ENCODE assay signal across 7 cellular contexts in the genomic region with DNA sequence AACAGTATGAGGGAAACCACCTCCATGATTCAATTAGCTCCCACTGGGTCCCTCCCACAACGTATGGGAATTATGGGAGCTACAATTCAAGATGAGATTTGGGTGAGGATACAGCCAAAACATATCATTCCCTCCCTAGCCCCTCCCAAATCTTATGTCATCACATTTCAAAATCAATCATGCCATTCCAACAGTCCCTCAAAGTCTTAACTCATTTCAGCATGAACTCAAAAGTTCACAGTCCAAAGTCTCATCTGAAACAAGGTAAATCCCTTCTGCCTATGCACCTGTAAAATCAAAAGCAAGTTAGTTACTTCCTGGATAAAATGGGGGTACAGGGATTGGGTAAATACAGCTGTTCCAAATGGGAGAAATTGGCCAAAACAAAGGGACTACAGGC. TPM values are rescaled to one million over a fixed set of nuclear protein-coding genes. Genes with fewer than 3 reads are reported as not detected.
DNase-seq lines count a peak whose midpoint lies in the region; ATAC-seq, FAIRE-seq and TF ChIP-seq lines count a peak whose summit lies in the region.
"Not testable (repeated sequence)": the region's sequence is repeated elsewhere in the genome, so short reads cannot be mapped to it uniquely, and the experiment has no call there.
"Had no signal": no experiment of that assay in that cellular context is flagged by ENCODE, and none has a peak within 500 bp of the region (broad histone marks: within the 10 kb centered on the region; RNA-seq: fewer than 3 reads in every experiment).

No MANE protein-coding gene starts in this region.

- TF ChIP-seq RAD21 in HepG2 (CRISPR knock-in tag; IDR thresholded peaks at IDR 0.05): not testable (repeated sequence)

- H3K79me2 ChIP-seq in HepG2 (ENCODE audit: insufficient read depth, low read length): not testable (repeated sequence)

- peaks cover 20% of the 10 kb centered on the region for H3K9me3 Mint-ChIP-seq in activated naive CD8-positive, alpha-beta T cell treated with anti-CD3 and anti-CD28 coated beads, Interleukin-2, amount 50 U/mL, for 24 hours
- H3K9me3 Mint-ChIP-seq in dendritic cell treated with granulocyte-macrophage colony-stimulating factor and Interleukin-4, amounts not matched to agents 40 ng/mL and 50 ng/mL, for 4 days: peaks cover 10% of the 10 kb centered on the region

- FAIRE-seq in HepG2 (lab: Jason Lieb, UNC): not testable (repeated sequence)

- POLR2A ChIA-PET in HepG2 (lab: Yijun Ruan, JAX): not testable (repeated sequence)

- not testable (repeated sequence) for TF ChIP-seq EP300 in HepG2 (IDR thresholded peaks at IDR 0.05; ENCODE audit: low read depth in 2 of 2, low read length in 2 of 2); HepG2 (CRISPR knock-in tag; IDR thresholded peaks at IDR 0.05; ENCODE audit: borderline replicate concordance); transverse colon (IDR thresholded peaks at IDR 0.05; ENCODE audit: low read depth)

- DNase-seq in activated naive CD8-positive, alpha-beta T cell treated with anti-CD3 and anti-CD28 coated beads, Interleukin-2, amount 50 U/mL, for 24 hours; left colon; HepG2 (ENCODE audit: low spot score); mucosa of descending colon: not testable (repeated sequence)
- DNase-seq in transverse colon: peak; percentile 4

- BruUV-seq in HepG2 (replicated peaks; lab: Mats Ljungman, UMichigan): not testable (repeated sequence)

- TF ChIP-seq POLR2A in HepG2 (IDR thresholded peaks at IDR 0.05; ENCODE audit: insufficient read depth in 1 of 2, low read depth in 2 of 2, low read length in 2 of 2); transverse colon (IDR thresholded peaks at IDR 0.05): not testable (repeated sequence)

- not testable (repeated sequence) for H3K4me3 ChIP-seq in HepG2 (replicated peaks in 1 of 3; ENCODE audit: insufficient read depth in 1 of 3, low read depth in 2 of 3, low read length in 3 of 3); mucosa of descending colon; transverse colon

- H3K4me2 ChIP-seq in HepG2 (ENCODE audit: low read depth, low read length): not testable (repeated sequence)

- not testable (repeated sequence) for H3K27ac ChIP-seq in HepG2 (ENCODE audit: extremely low read length, insufficient read depth, low read length)
- peak overlapping the region in 1 of 4 donors; percentile 72 for H3K27ac ChIP-seq in transverse colon

- intact Hi-C loops in dendritic cell treated with granulocyte-macrophage colony-stimulating factor and Interleukin-4, amounts not matched to agents 40 ng/mL and 50 ng/mL, for 4 days (cut with micrococcal nuclease); left colon (cut with DNase I, micrococcal nuclease); HepG2 (cut with micrococcal nuclease; ENCODE audit: unreplicated experiment); mucosa of descending colon (cut with DNase I, micrococcal nuclease): not testable (repeated sequence)
- intact Hi-C loops in transverse colon (cut with DNase I; ENCODE audit: low total_unique reads): loop anchor here (5.0 kb wide), 1 partner anchor 1311 kb away; no protein-coding TSS in a partner anchor

- H3K27me3 ChIP-seq in HepG2 (ENCODE audit: control insufficient read depth in 1 of 2, insufficient read depth in 2 of 2, low read length in 2 of 2); transverse colon: not testable (repeated sequence)

- not testable (repeated sequence) for H2AFZ ChIP-seq in HepG2 (ENCODE audit: low read length)

- WGBS in HepG2 (ENCODE audit: low lambda C conversion rate): 0% methylated on average over 1 of the region's 1 CpG
- WGBS in transverse colon (ENCODE audit: low coverage in 1 of 2), 2 donors: 20 to 38% methylated on average over 1 of the region's 1 CpG

- H3K4me3 Mint-ChIP-seq in activated naive CD8-positive, alpha-beta T cell treated with anti-CD3 and anti-CD28 coated beads, Interleukin-2, amount 50 U/mL, for 24 hours; dendritic cell treated with granulocyte-macrophage colony-stimulating factor and Interleukin-4, amounts not matched to agents 40 ng/mL and 50 ng/mL, for 4 days: not testable (repeated sequence)

- TF ChIP-seq CTCF in HepG2 (CRISPR knock-in tag; IDR thresholded peaks at IDR 0.05); mucosa of descending colon (IDR thresholded peaks at IDR 0.05); transverse colon (IDR thresholded peaks at IDR 0.05): not testable (repeated sequence)

- not testable (repeated sequence) for H4K20me1 ChIP-seq in HepG2 (ENCODE audit: insufficient read depth, low read length)

- not testable (repeated sequence) for ATAC-seq in activated naive CD8-positive, alpha-beta T cell treated with anti-CD3 and anti-CD28 coated beads, Interleukin-2, amount 50 U/mL, for 24 hours; HepG2
- peak; percentile 20 for ATAC-seq in left colon
- peak; percentile 10 for ATAC-seq in mucosa of descending colon

- CTCF ChIA-PET in HepG2 (lab: Yijun Ruan, JAX; ENCODE audit: low intra/inter-chr PET ratio, low total read pairs): not testable (repeated sequence)

- not testable (repeated sequence) for H3K4me1 ChIP-seq in HepG2 (ENCODE audit: insufficient read depth, low read length); mucosa of descending colon (ENCODE audit: low read depth)
- H3K4me1 ChIP-seq in transverse colon: peaks cover 0 to 38% (median 6%) of the 10 kb centered on the region in 4 donors

- H3K9ac ChIP-seq in HepG2 (ENCODE audit: insufficient read depth, low read depth, low read length): not testable (repeated sequence)

- H3K36me3 ChIP-seq in HepG2 (replicated peaks in 1 of 2; ENCODE audit: control insufficient read depth in 1 of 2, insufficient read depth in 2 of 2, low read length in 2 of 2); mucosa of descending colon (ENCODE audit: low read depth); transverse colon: not testable (repeated sequence)

- peak overlapping the region; percentile 9 for H3K27ac Mint-ChIP-seq in activated naive CD8-positive, alpha-beta T cell treated with anti-CD3 and anti-CD28 coated beads, Interleukin-2, amount 50 U/mL, for 24 hours
- H3K27ac Mint-ChIP-seq in dendritic cell treated with granulocyte-macrophage colony-stimulating factor and Interleukin-4, amounts not matched to agents 40 ng/mL and 50 ng/mL, for 4 days: peak overlapping the region; percentile 66

- in situ Hi-C loops in HepG2 (cut with HindIII; ENCODE audit: extremely low pct_ligation_motif_present, low pct_unique_long_range_greater_than_20kb); transverse colon (cut with MboI; ENCODE audit: low pct_ligation_motif_present in 1 of 4, low pct_unique_long_range_greater_than_20kb in 1 of 4, low sequenced_read_pairs in 3 of 4): not testable (repeated sequence)

- peaks cover 17% of the 10 kb centered on the region for H3K36me3 Mint-ChIP-seq in activated naive CD8-positive, alpha-beta T cell treated with anti-CD3 and anti-CD28 coated beads, Interleukin-2, amount 50 U/mL, for 24 hours (ENCODE audit: low read depth)
- not testable (repeated sequence) for H3K36me3 Mint-ChIP-seq in dendritic cell treated with granulocyte-macrophage colony-stimulating factor and Interleukin-4, amounts not matched to agents 40 ng/mL and 50 ng/mL, for 4 days (ENCODE audit: low read depth)

- peaks cover 11% of the 10 kb centered on the region for H3K9me3 ChIP-seq in HepG2 (ENCODE audit: low read length)
- H3K9me3 ChIP-seq in mucosa of descending colon, transverse colon: not testable (repeated sequence)

- not testable (repeated sequence) for H3K4me1 Mint-ChIP-seq in activated naive CD8-positive, alpha-beta T cell treated with anti-CD3 and anti-CD28 coated beads, Interleukin-2, amount 50 U/mL, for 24 hours
- peaks cover 29% of the 10 kb centered on the region for H3K4me1 Mint-ChIP-seq in dendritic cell treated with granulocyte-macrophage colony-stimulating factor and Interleukin-4, amounts not matched to agents 40 ng/mL and 50 ng/mL, for 4 days (ENCODE audit: low read depth)

- H3K27me3 Mint-ChIP-seq in activated naive CD8-positive, alpha-beta T cell treated with anti-CD3 and anti-CD28 coated beads, Interleukin-2, amount 50 U/mL, for 24 hours: not testable (repeated sequence)
- peaks cover 10% of the 10 kb centered on the region for H3K27me3 Mint-ChIP-seq in dendritic cell treated with granulocyte-macrophage colony-stimulating factor and Interleukin-4, amounts not matched to agents 40 ng/mL and 50 ng/mL, for 4 days

TF ChIP-seq in HepG2, 621 proteins besides CTCF, POLR2A, EP300 and RAD21:
- peak; percentile 31; the same call in 1 of the 2 replicates for TF ChIP-seq HNF4A (CRISPR knock-in tag; IDR thresholded peaks at IDR 0.05)

RNA-seq across cellular contexts. Expression of a gene that starts 38.7 kb away (rescaled TPM):
- total RNA-seq in left colon: 1 to 10 TPM; 1.6 to 5.7 TPM
- 0.04 TPM in 1 of 2 replicates, not detected in the other for total RNA-seq in HepG2 (2016; rRNA removed; fragmentation: Illumina TruSeq; extraction: Trizol)
- total RNA-seq in HepG2 (2016; cell fraction: cytosol; rRNA removed; fragmentation: Illumina TruSeq; extraction: Trizol; ENCODE audit: low read depth): not detected in 2 replicates
- total RNA-seq in HepG2 (2016; cell fraction: insoluble cytoplasmic fraction; rRNA removed; fragmentation: Illumina TruSeq; extraction: Trizol): 0.04 and 0.06 TPM in 2 replicates
- 0.07 TPM in 1 of 2 replicates, not detected in the other for total RNA-seq in HepG2 (2016; cell fraction: membrane; rRNA removed; fragmentation: Illumina TruSeq; extraction: Trizol)
- total RNA-seq in HepG2 (2016; cell fraction: nucleus; rRNA removed; fragmentation: Illumina TruSeq; extraction: Trizol): not detected in 2 replicates
- polyA plus RNA-seq in HepG2 (2011; rRNA removed): 0.17 and 0.22 TPM in 2 replicates
- 0.12 and 0.21 TPM in 2 replicates for polyA plus RNA-seq in HepG2 (2011; cell fraction: cytosol; rRNA removed)
- polyA plus RNA-seq in HepG2 (2011; cell fraction: nucleus; rRNA removed): 0.26 and 0.35 TPM in 2 replicates
- 0.67 and 0.68 TPM in 2 replicates for polyA plus RNA-seq in HepG2 (2012)
- polyA plus RNA-seq in HepG2 (2016; cell fraction: cytosol; fragmentation: Illumina TruSeq; extraction: Trizol; ENCODE audit: low read depth): 0.07 TPM in 1 of 2 replicates, not detected in the other
- polyA plus RNA-seq in HepG2 (2016; cell fraction: insoluble cytoplasmic fraction; fragmentation: Illumina TruSeq; extraction: Trizol; ENCODE audit: low read depth): 0.05 and 0.15 TPM in 2 replicates
- 0.09 and 0.14 TPM in 2 replicates for polyA plus RNA-seq in HepG2 (2016; cell fraction: membrane; fragmentation: Illumina TruSeq; extraction: Trizol; ENCODE audit: low read depth)
- polyA plus RNA-seq in HepG2 (2016; cell fraction: nucleus; fragmentation: Illumina TruSeq; extraction: Trizol; ENCODE audit: insufficient read depth, low read depth): 0.19 TPM in 1 of 2 replicates, not detected in the other
- polyA minus RNA-seq in HepG2 (2011; rRNA and poly(A)+ RNA removed; ENCODE audit: low replicate concordance): 0.74 TPM in 1 of 2 replicates, not detected in the other
- polyA minus RNA-seq in HepG2 (2011; cell fraction: cytosol; rRNA and poly(A)+ RNA removed): 0.18 and 0.89 TPM in 2 replicates
- polyA minus RNA-seq in HepG2 (2011; cell fraction: nucleus; rRNA and poly(A)+ RNA removed): 0.12 TPM in 1 of 2 replicates, not detected in the other
- total RNA-seq in mucosa of descending colon: 1 to 10 TPM; 3.2 to 6.1 (median 5.0) TPM
- total RNA-seq in transverse colon: 1 to 10 TPM; 1.5 to 4.8 (median 3.4) TPM
- polyA plus RNA-seq: AG04450 had no signal
